ENCODE assay signal across 9 cellular contexts in the genomic region with DNA sequence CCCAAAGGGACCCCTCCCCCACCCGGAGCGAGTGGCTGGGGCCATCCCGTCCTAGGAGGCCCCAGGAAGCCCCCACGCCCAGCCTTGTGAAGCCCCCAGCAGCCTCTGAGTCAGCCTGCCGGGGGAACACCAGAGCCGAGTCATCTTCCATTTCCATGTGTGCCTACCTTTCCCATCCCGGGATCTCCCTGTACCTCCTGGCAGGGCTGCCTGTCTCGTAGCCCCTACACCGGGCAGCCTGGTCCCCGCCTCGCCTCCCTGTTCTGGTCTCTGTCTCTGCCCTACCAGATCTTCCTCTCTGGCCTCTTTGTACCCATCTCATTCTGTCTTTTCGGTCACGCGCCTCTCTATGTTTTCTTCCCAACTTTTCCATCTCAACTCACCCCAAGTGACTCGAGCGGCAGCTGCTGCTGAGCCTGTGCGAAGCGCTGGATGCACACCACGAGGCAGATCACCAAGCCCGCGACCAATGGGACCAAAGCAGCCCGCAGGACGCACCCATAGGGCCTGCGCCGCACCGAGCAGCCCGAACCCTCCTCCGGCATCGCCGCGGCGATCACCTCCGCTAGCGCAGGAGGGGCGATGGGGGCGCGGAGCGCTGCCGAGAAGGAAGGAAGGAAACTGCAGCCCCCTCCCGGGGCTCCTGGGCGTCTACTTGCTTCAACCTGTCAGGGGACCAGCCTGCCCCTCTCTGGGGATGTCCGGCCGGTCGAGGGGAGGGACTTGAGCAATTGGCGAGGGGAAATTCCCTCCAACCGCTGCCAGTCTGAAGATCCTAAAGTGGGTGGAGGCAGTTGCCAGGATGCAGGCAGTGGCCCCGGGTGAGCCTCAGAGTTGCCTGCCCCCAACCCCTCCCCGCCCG. TPM values are rescaled to one million over a fixed set of nuclear protein-coding genes. Genes with fewer than 3 reads are reported as not detected.
DNase-seq lines count a peak whose midpoint lies in the region; ATAC-seq and TF ChIP-seq lines count a peak whose summit lies in the region.
"Had no signal": no experiment of that assay in that cellular context is flagged by ENCODE, and none has a peak within 500 bp of the region (broad histone marks: within the 10 kb centered on the region; RNA-seq: fewer than 3 reads in every experiment).

A gene with protein sequence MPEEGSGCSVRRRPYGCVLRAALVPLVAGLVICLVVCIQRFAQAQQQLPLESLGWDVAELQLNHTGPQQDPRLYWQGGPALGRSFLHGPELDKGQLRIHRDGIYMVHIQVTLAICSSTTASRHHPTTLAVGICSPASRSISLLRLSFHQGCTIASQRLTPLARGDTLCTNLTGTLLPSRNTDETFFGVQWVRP (minus strand): TSS at position 693 of the 862 bp plus-strand sequence. CDS start 148 bp downstream, at position 545.

- TF ChIP-seq CTCF in DND-41 (IDR thresholded peaks at IDR 0.05; ENCODE audit: borderline replicate concordance, extremely low read depth, low read length, poor library complexity, severe bottlenecking), result no peak

- H3K27ac ChIP-seq in DND-41 (ENCODE audit: low read length) (peak within 1 kb of the TSS; percentile 82), Karpas-422 (ENCODE audit: low read length) (no peak within 1 kb of the TSS)

- H3K9me3 ChIP-seq in DND-41 (ENCODE audit: insufficient read depth, low read length, severe bottlenecking), result no peaks in the 10 kb centered on the region
- H3K9me3 ChIP-seq in Karpas-422 (ENCODE audit: low read length), result no peaks in the 10 kb centered on the region

- H3K4me3 Mint-ChIP-seq in activated CD8-positive, alpha-beta memory T cell treated with anti-CD3 and anti-CD28 coated beads, Interleukin-2, amount 10 ng/mL, durations not matched to agents 7 days and 5 days, result peak within 1 kb of the TSS; percentile 97

- H3K9me2 ChIP-seq in Karpas-422 (replicated peaks; ENCODE audit: insufficient read depth, low read length), result no peaks in the 10 kb centered on the region

- H3K4me3 ChIP-seq in DND-41 (ENCODE audit: low read depth in 1 of 2, low read length in 2 of 2) (peak within 1 kb of the TSS; percentile 50 to 71), Karpas-422 (ENCODE audit: low read length) (peak within 1 kb of the TSS; percentile 52; the same call in 1 of the 2 replicates)

- peak; percentile 66 for DNase-seq in DND-41
- DNase-seq in Karpas-422, result peak; percentile 71
- peak; percentile 88 for DNase-seq in activated CD8-positive, alpha-beta memory T cell treated with anti-CD3 and anti-CD28 coated beads, Interleukin-2, amount 10 ng/mL, durations not matched to agents 7 days and 5 days
- peak; percentile 92 for DNase-seq in glomerular visceral epithelial cell (ENCODE audit: extremely low spot score)
- DNase-seq in stimulated activated CD4-positive, alpha-beta T cell treated with anti-CD3 and anti-CD28 coated beads, Interleukin-2, amount 100 ng/mL, for 48 hours, result peak; percentile 44 to 53
- no peak for DNase-seq in hippocampal formation (lab: John Stamatoyannopoulos, UW)
- DNase-seq in NCI-H1105 treated with DMSO at 0.1 percent for 48 hours (lab: John Stamatoyannopoulos, UW), result no peak

- peak within 1 kb of the TSS; percentile 89 for H2AFZ ChIP-seq in DND-41 (ENCODE audit: low read depth, low read length)
- H2AFZ ChIP-seq in Karpas-422 (ENCODE audit: low read length), result 0 out of 2 replicates have a peak within 1 kb of the TSS, but pooled peaks have one; percentile 21

- H3K27ac Mint-ChIP-seq in activated CD8-positive, alpha-beta memory T cell treated with anti-CD3 and anti-CD28 coated beads, Interleukin-2, amount 10 ng/mL, durations not matched to agents 7 days and 5 days, result peak within 1 kb of the TSS; percentile 89

- H3K36me3 ChIP-seq in DND-41 (ENCODE audit: insufficient read depth, low read length) (peaks cover 8% of the 10 kb centered on the region), Karpas-422 (ENCODE audit: insufficient read depth, low read length) (no peaks in the 10 kb centered on the region)

- no peaks in the 10 kb centered on the region for H3K9me3 Mint-ChIP-seq in activated CD8-positive, alpha-beta memory T cell treated with anti-CD3 and anti-CD28 coated beads, Interleukin-2, amount 10 ng/mL, durations not matched to agents 7 days and 5 days (ENCODE audit: low read depth)

- ATAC-seq in DND-41 (ENCODE audit: insufficient read depth, low read depth) (peak; percentile 87), GM21528 (IDR thresholded peaks at IDR 0.05; ENCODE audit: low FRiP score, unreplicated experiment) (peak; percentile 48)
- ATAC-seq in activated CD8-positive, alpha-beta memory T cell treated with anti-CD3 and anti-CD28 coated beads, Interleukin-2, amount 10 ng/mL, durations not matched to agents 7 days and 5 days, result peak; percentile 81
- ATAC-seq: right cardiac atrium had no signal

- H3K79me2 ChIP-seq in DND-41 (ENCODE audit: insufficient read depth, low read length) (peaks cover 11% of the 10 kb centered on the region), Karpas-422 (ENCODE audit: low read length) (no peaks in the 10 kb centered on the region)

- peak within 1 kb of the TSS; percentile 95 for H3K4me2 ChIP-seq in DND-41 (ENCODE audit: insufficient read depth, low read length)
- peak within 1 kb of the TSS; percentile 69 for H3K4me2 ChIP-seq in Karpas-422 (ENCODE audit: low read depth, low read length, poor library complexity, severe bottlenecking)

- peaks cover 39% of the 10 kb centered on the region for H3K36me3 Mint-ChIP-seq in activated CD8-positive, alpha-beta memory T cell treated with anti-CD3 and anti-CD28 coated beads, Interleukin-2, amount 10 ng/mL, durations not matched to agents 7 days and 5 days

- peak within 1 kb of the TSS; percentile 69 for H3K9ac ChIP-seq in DND-41 (ENCODE audit: low read depth, low read length)
- peak within 1 kb of the TSS; percentile 50 for H3K9ac ChIP-seq in Karpas-422 (ENCODE audit: low read length)

- H3K4me1 ChIP-seq in DND-41 (ENCODE audit: insufficient read depth, low read length), result peaks cover 59% of the 10 kb centered on the region
- peaks cover 60% of the 10 kb centered on the region for H3K4me1 ChIP-seq in Karpas-422 (ENCODE audit: low read length)

- peaks cover 5% of the 10 kb centered on the region for H3K27me3 ChIP-seq in DND-41 (ENCODE audit: insufficient read depth, low read length, poor library complexity)
- H3K27me3 ChIP-seq in Karpas-422 (ENCODE audit: low read length), result no peaks in the 10 kb centered on the region

- peaks cover 67% of the 10 kb centered on the region for H3K4me1 Mint-ChIP-seq in activated CD8-positive, alpha-beta memory T cell treated with anti-CD3 and anti-CD28 coated beads, Interleukin-2, amount 10 ng/mL, durations not matched to agents 7 days and 5 days

- H4K20me1 ChIP-seq in DND-41 (ENCODE audit: insufficient read depth, low read length), result no peaks in the 10 kb centered on the region
- no peaks in the 10 kb centered on the region for H4K20me1 ChIP-seq in Karpas-422 (ENCODE audit: insufficient read depth, low read depth, low read length)

- H3K27me3 Mint-ChIP-seq in activated CD8-positive, alpha-beta memory T cell treated with anti-CD3 and anti-CD28 coated beads, Interleukin-2, amount 10 ng/mL, durations not matched to agents 7 days and 5 days, result peaks cover 21% of the 10 kb centered on the region

- CTCF ChIA-PET in activated CD8-positive, alpha-beta memory T cell treated with anti-CD3 and anti-CD28 coated beads, Interleukin-2, amount 10 ng/mL, durations not matched to agents 7 days and 5 days (lab: Charles Lee), result interaction anchor here (0.6 to 1.3 kb wide), 3 partner anchors 41 to 74 kb away, joined by 3 read pairs; no protein-coding TSS in a partner anchor

RNA-seq across cellular contexts. Expression of the gene that starts here (rescaled TPM):
- total RNA-seq in Karpas-422 (2014; rRNA removed; shearing (Covaris generic); ENCODE audit: low replicate concordance), result 10.4 and 12.6 TPM in 2 replicates
- 100 to 1,000 TPM in 1 of 2 experiments, 10 to 100 TPM in 1; 74.3 to 184 TPM for total RNA-seq in activated CD8-positive, alpha-beta memory T cell treated with anti-CD3 and anti-CD28 coated beads, Interleukin-2, amount 10 ng/mL, durations not matched to agents 7 days and 5 days
- total RNA-seq: right cardiac atrium had no signal

Comparison
In these comparisons a context has a peak if more than half of its experiments do, and no peak if none do; other contexts are left out.
1. DNase-seq: peak in DND-41 (single experiment), Karpas-422 (single experiment), activated CD8-positive, alpha-beta memory T cell treated with anti-CD3 and anti-CD28 coated beads, Interleukin-2, amount 10 ng/mL, durations not matched to agents 7 days and 5 days (single experiment), glomerular visceral epithelial cell (single experiment) and stimulated activated CD4-positive, alpha-beta T cell treated with anti-CD3 and anti-CD28 coated beads, Interleukin-2, amount 100 ng/mL, for 48 hours (2 of 2); none in hippocampal formation (0 of 2) and NCI-H1105 treated with DMSO at 0.1 percent for 48 hours (single experiment).
2. Peak in every context shown above with its lines, with median percentiles within 50 percentile points of each other: ATAC-seq.